ENCODE assay signal across 12 cellular contexts in genomic region chr5:31196309-31196708, GRCh38. TPM values are rescaled to one million over a fixed set of nuclear protein-coding genes. Genes with fewer than 3 reads are reported as not detected.
DNase-seq lines count a peak whose midpoint lies in the region; ATAC-seq and TF ChIP-seq lines count a peak whose summit lies in the region.
"Had no signal": no experiment of that assay in that cellular context is flagged by ENCODE, and none has a peak within 500 bp of the region (broad histone marks: within the 10 kb centered on the region; RNA-seq: fewer than 3 reads in every experiment).

No MANE protein-coding gene starts in this region.

- no peak for TF ChIP-seq CTCF in WTC11 (IDR thresholded peaks at IDR 0.05)

- no peaks in the 10 kb centered on the region for H3K9me3 Mint-ChIP-seq in WTC11
- H3K9me3 Mint-ChIP-seq: activated CD4-positive, alpha-beta memory T cell treated with anti-CD3 and anti-CD28 coated beads, Interleukin-2, amount 10 ng/mL, durations not matched to agents 7 days and 5 days; activated naive CD4-positive, alpha-beta T cell treated with anti-CD3 and anti-CD28 coated beads, Interleukin-2, amount 10 ng/mL, durations not matched to agents 7 days and 5 days had no signal

- peak; percentile 34 for ATAC-seq in WTC11

- H3K36me3 Mint-ChIP-seq in WTC11 = no peaks in the 10 kb centered on the region

- H3K27me3 Mint-ChIP-seq in WTC11 (ENCODE audit: low read depth) = peaks cover 55% of the 10 kb centered on the region

- POLR2A ChIA-PET in WTC11 (lab: Charles Lee) = no interaction called here

- DNase-seq in 8988T (peak; percentile 70), HS-27A (ENCODE audit: low read depth) (peak; percentile 23), WTC11 (ENCODE audit: low spot score) (no peak), iPS-NIHi7 (ENCODE audit: extremely low spot score) (peak; percentile 49), foreskin melanocyte (no peak), DMS79 treated with DMSO at 0.1 percent for 48 hours (lab: John Stamatoyannopoulos, UW) (no peak), NCI-H774 (lab: John Stamatoyannopoulos, UW) (no peak), activated gamma-delta T cell (lab: John Stamatoyannopoulos, UW) (no peak)
- DNase-seq: activated CD4-positive, alpha-beta memory T cell treated with anti-CD3 and anti-CD28 coated beads, Interleukin-2, amount 10 ng/mL, durations not matched to agents 7 days and 5 days; activated naive CD4-positive, alpha-beta T cell treated with anti-CD3 and anti-CD28 coated beads, Interleukin-2, amount 10 ng/mL, durations not matched to agents 7 days and 5 days; effector memory CD4-positive, alpha-beta T cell; Karpas-422 had no signal

- H3K4me1 Mint-ChIP-seq in WTC11 = peaks cover 31% of the 10 kb centered on the region

- no peak overlapping the region for H3K27ac Mint-ChIP-seq in WTC11
- H3K27ac Mint-ChIP-seq: activated CD4-positive, alpha-beta memory T cell treated with anti-CD3 and anti-CD28 coated beads, Interleukin-2, amount 10 ng/mL, durations not matched to agents 7 days and 5 days; activated naive CD4-positive, alpha-beta T cell treated with anti-CD3 and anti-CD28 coated beads, Interleukin-2, amount 10 ng/mL, durations not matched to agents 7 days and 5 days had no signal

- CTCF ChIA-PET in WTC11 (lab: Charles Lee) = no interaction called here

- no peak overlapping the region for H3K4me3 Mint-ChIP-seq in WTC11
- H3K4me3 Mint-ChIP-seq: activated CD4-positive, alpha-beta memory T cell treated with anti-CD3 and anti-CD28 coated beads, Interleukin-2, amount 10 ng/mL, durations not matched to agents 7 days and 5 days; activated naive CD4-positive, alpha-beta T cell treated with anti-CD3 and anti-CD28 coated beads, Interleukin-2, amount 10 ng/mL, durations not matched to agents 7 days and 5 days had no signal

TF ChIP-seq in WTC11, 78 proteins besides CTCF, POLR2A, EP300 and RAD21 (continues in another document):
- TF ChIP-seq SP1 (CRISPR knock-in tag; conservative IDR thresholded peaks at IDR 0.05) (no peak), E2F5 (CRISPR knock-in tag; IDR thresholded peaks at IDR 0.05) (no peak), HMGXB4 (CRISPR knock-in tag; IDR thresholded peaks at IDR 0.05) (no peak), OVOL2 (CRISPR knock-in tag; IDR thresholded peaks at IDR 0.05; ENCODE audit: borderline replicate concordance) (no peak), ETV6 (CRISPR knock-in tag; IDR thresholded peaks at IDR 0.05) (no peak), ERG (CRISPR knock-in tag; IDR thresholded peaks at IDR 0.05) (no peak), ZNF416 (CRISPR knock-in tag; IDR thresholded peaks at IDR 0.05) (no peak), FOXK1 (CRISPR knock-in tag; IDR thresholded peaks at IDR 0.05) (no peak), JAZF1 (CRISPR knock-in tag; IDR thresholded peaks at IDR 0.05) (no peak), ZSCAN18 (CRISPR knock-in tag; IDR thresholded peaks at IDR 0.05) (no peak), CREB1 (CRISPR knock-in tag; IDR thresholded peaks at IDR 0.05) (no peak), ARID4B (CRISPR knock-in tag; IDR thresholded peaks at IDR 0.05; ENCODE audit: borderline replicate concordance) (no peak), ZNF671 (CRISPR knock-in tag; IDR thresholded peaks at IDR 0.05) (no peak), ZBTB43 (CRISPR knock-in tag; IDR thresholded peaks at IDR 0.05) (no peak), ZNF396 (CRISPR knock-in tag; IDR thresholded peaks at IDR 0.05; ENCODE audit: borderline replicate concordance) (no peak), ZNF263 (CRISPR knock-in tag; IDR thresholded peaks at IDR 0.05; ENCODE audit: low read depth) (no peak)

RNA-seq across cellular contexts. Expression of gene CDH6, which starts 2.8 kb away (rescaled TPM):
- total RNA-seq in WTC11 (2021) = 0.87 to 2.6 TPM (median 1.1 TPM) in 3 replicates
- total RNA-seq: activated CD4-positive, alpha-beta memory T cell treated with anti-CD3 and anti-CD28 coated beads, Interleukin-2, amount 10 ng/mL, durations not matched to agents 7 days and 5 days had no signal

Comparison
In these comparisons a context has a peak if more than half of its experiments do, and no peak if none do; other contexts are left out.
1. DNase-seq: peak in 8988T (single experiment), HS-27A (single experiment) and iPS-NIHi7 (single experiment); none in WTC11 (single experiment), foreskin melanocyte (single experiment), DMS79 treated with DMSO at 0.1 percent for 48 hours (single experiment), NCI-H774 (single experiment) and activated gamma-delta T cell (single experiment).